ENCODE assay signal across 7 cellular contexts in the genomic region with DNA sequence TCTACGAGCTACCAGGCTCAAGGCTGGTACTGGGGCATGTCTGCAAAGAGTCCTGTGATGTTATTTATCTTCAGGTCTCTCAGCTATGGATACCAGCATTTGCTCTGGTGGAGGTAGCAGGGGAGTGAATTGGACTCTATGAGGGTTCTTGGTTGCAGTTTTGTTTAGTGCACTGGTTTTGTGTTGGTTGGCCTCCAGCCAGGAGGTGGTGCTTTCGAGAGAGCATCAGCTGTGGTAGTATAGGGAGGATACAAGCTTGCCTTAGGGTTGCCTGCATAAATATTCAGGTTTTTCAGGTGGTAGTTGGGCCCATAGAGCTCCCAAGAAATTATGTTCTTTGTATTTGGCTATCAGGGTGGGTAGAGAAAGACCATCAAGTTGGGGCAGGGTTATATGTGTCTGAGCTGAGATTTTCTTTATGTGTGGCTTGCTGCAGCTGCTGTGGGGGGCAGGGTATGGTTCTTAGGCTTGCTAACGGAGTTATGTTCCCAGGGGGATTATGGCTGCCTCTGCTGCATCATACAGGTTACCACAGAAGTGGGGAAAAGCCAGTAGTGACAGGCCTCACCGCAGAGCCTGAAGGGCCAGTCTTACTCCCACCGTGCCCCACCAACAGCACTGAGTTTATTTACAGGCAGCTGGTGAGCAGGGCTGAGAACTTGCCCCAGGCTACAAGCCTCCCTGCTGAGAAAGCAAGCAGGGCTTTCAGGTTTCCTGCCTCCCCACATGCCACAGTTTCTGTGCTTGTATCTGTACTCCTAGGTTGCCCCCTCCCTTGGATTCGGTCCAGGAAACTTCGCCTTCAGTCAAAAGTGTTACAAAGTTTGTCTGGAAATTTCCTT. TPM values are rescaled to one million over a fixed set of nuclear protein-coding genes. Genes with fewer than 3 reads are reported as not detected.
DNase-seq lines count a peak whose midpoint lies in the region; ATAC-seq and TF ChIP-seq lines count a peak whose summit lies in the region.

No MANE protein-coding gene starts in this region.

- H3K27me3 Mint-ChIP-seq in osteocyte (ENCODE audit: unreplicated experiment) = no peaks in the 10 kb centered on the region

- DNase-seq in Panc1 (ENCODE audit: low read depth, low spot score) (no peak), osteocyte (ENCODE audit: extremely low spot score, unreplicated experiment) (peak; percentile 95), A172 (ENCODE audit: low spot score) (no peak)
- DNase-seq in stimulated activated CD4-positive, alpha-beta T cell treated with anti-CD3 and anti-CD28 coated beads, Interleukin-2, amount 100 ng/mL, for 24 hours = no peak

- CTCF ChIA-PET in Panc1 (lab: Charles Lee) = no interaction called here

- peaks cover 10% of the 10 kb centered on the region; the same call in 1 of the 2 replicates for H3K4me1 ChIP-seq in Panc1 (ENCODE audit: control insufficient read depth, insufficient read depth, low read length)

- peak overlapping the region; percentile 68 for H3K4me3 Mint-ChIP-seq in osteocyte (ENCODE audit: unreplicated experiment)

- peaks cover 4% of the 10 kb centered on the region for H3K36me3 Mint-ChIP-seq in osteocyte (ENCODE audit: unreplicated experiment)

- ATAC-seq in GM19397 (IDR thresholded peaks at IDR 0.05; ENCODE audit: unreplicated experiment) = peak; percentile 87
- ATAC-seq in HG02973 (IDR thresholded peaks at IDR 0.05; ENCODE audit: unreplicated experiment) = peak; percentile 88
- peak; percentile 91 for ATAC-seq in Panc1
- no peak for ATAC-seq in HG03045 (IDR thresholded peaks at IDR 0.05; ENCODE audit: unreplicated experiment)

- H3K4me3 ChIP-seq in Panc1 (ENCODE audit: low read depth in 2 of 2, low read length in 2 of 2) = peak overlapping the region; percentile 18 to 44

- peaks cover 27% of the 10 kb centered on the region for H3K9me3 Mint-ChIP-seq in osteocyte (ENCODE audit: unreplicated experiment)

- peak overlapping the region; percentile 95 for H3K27ac Mint-ChIP-seq in osteocyte (ENCODE audit: unreplicated experiment)

- no peak for TF ChIP-seq CTCF in Panc1 (IDR thresholded peaks at IDR 0.05)
- no peak for TF ChIP-seq CTCF in osteocyte (IDR thresholded peaks at IDR 0.05)

- H3K4me1 Mint-ChIP-seq in osteocyte (ENCODE audit: unreplicated experiment) = peaks cover 35% of the 10 kb centered on the region

- intact Hi-C loops in Panc1 (cut with micrococcal nuclease; ENCODE audit: unreplicated experiment) = no loop called here

- in situ Hi-C loops in Panc1 (cut with HindIII; ENCODE audit: low pct_unique_long_range_greater_than_20kb, low sequenced_read_pairs) = no loop called here

- peak overlapping the region; percentile 70 for H3K27ac ChIP-seq in Panc1 (ENCODE audit: low read length)

- POLR2A ChIA-PET in Panc1 (lab: Charles Lee) = no interaction called here

- BruUV-seq in Panc1 (replicated peaks; lab: Mats Ljungman, UMichigan) = no TSS peak

- no peaks in the 10 kb centered on the region for H3K9me3 ChIP-seq in Panc1 (ENCODE audit: control insufficient read depth, insufficient read depth, low read depth, low read length)

- H3K36me3 ChIP-seq in Panc1 (ENCODE audit: control insufficient read depth, insufficient read depth, low read length) = no peaks in the 10 kb centered on the region

- no peaks in the 10 kb centered on the region for H3K27me3 ChIP-seq in Panc1 (ENCODE audit: control insufficient read depth, insufficient read depth, low read length)

RNA-seq across cellular contexts. Expression of a gene that starts 9.8 kb away (rescaled TPM):
- total RNA-seq in Panc1 (2021; ENCODE audit: unreplicated experiment) (32.5 TPM), osteocyte (23.4 and 33.7 TPM in 2 replicates)
- polyA plus RNA-seq in Panc1 (2012; ENCODE audit: insufficient read length) = 26.3 TPM
- 24.8 and 27.2 TPM in 2 replicates for total RNA-seq in A172 (2014; rRNA removed; shearing (Covaris generic))

RNA-seq across cellular contexts. Expression of a gene that starts 50.4 kb away (rescaled TPM):
- not detected for total RNA-seq in Panc1 (2021; ENCODE audit: unreplicated experiment)
- polyA plus RNA-seq in Panc1 (2012; ENCODE audit: insufficient read length) = not detected
- total RNA-seq in osteocyte = 0.26 and 0.48 TPM in 2 replicates
- total RNA-seq in A172 (2014; rRNA removed; shearing (Covaris generic)) = not detected in 2 replicates
